ENCODE assay signal across 7 cellular contexts in genomic region chr5:143610946-143611345, GRCh38.
"Had no signal": no experiment of that assay in that cellular context is flagged by ENCODE, and none has a peak within 500 bp of the region (broad histone marks: within the 10 kb centered on the region; RNA-seq: fewer than 3 reads in every experiment).

No MANE protein-coding gene starts in this region.

- DNase-seq: GDM1, GF-D8 had no signal

- FAIRE-seq: G401.6, GM12891, GM12892, GM18507, GM19239 had no signal
